11 cellular contexts compared by ENCODE assay signal in the genomic region with DNA sequence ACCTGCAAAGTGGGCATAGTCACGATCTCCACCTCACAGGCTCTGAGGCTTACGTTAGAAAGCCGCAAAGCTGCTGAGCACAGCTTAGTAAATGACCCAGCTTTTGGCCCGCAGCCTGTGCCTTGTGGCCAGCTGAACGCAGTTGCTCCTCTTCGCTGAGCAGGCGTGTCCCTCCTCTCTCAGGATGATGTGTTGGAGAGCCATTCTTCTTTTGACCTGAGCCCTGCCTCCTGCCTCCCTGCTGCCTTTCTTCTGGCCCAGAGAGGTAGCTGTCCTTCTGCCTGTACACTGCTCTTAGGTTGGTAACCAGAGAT. TPM values are rescaled to one million over a fixed set of nuclear protein-coding genes. Genes with fewer than 3 reads are reported as not detected.
DNase-seq lines count a peak whose midpoint lies in the region; ATAC-seq lines count a peak whose summit lies in the region.
"Had no signal": no experiment of that assay in that cellular context is flagged by ENCODE, and none has a peak within 500 bp of the region (broad histone marks: within the 10 kb centered on the region; RNA-seq: fewer than 3 reads in every experiment).

No MANE protein-coding gene starts in this region.

- H3K4me1 ChIP-seq in esophagus (ENCODE audit: control insufficient read depth in 2 of 2, insufficient read depth in 2 of 2, low read length in 1 of 2) (peaks cover 6 to 28% of the 10 kb centered on the region in 2 donors), muscle layer of colon (ENCODE audit: insufficient read depth, low read length) (peaks cover 46% of the 10 kb centered on the region)

- no peak for DNase-seq in activated CD4-positive, alpha-beta T cell treated with anti-CD3 and anti-CD28 coated beads for 36 hours
- DNase-seq in activated CD4-positive, alpha-beta T cell treated with anti-CD3 and anti-CD28 coated beads for 1 hour: no peak
- DNase-seq in ureter (ENCODE audit: low spot score) (peak; percentile 62), GDM1 (lab: John Stamatoyannopoulos, UW) (no peak)
- DNase-seq in stimulated activated naive CD8-positive, alpha-beta T cell treated with anti-CD3 and anti-CD28 coated beads, Interleukin-15, Interleukin-2, amounts not matched to agents 100 U/mL and 50 U/mL, for 24 hours: no peak
- DNase-seq: NCI-H1930 had no signal

- no peak overlapping the region for H3K4me3 Mint-ChIP-seq in activated CD4-positive, alpha-beta T cell treated with anti-CD3 and anti-CD28 coated beads for 36 hours
- H3K4me3 Mint-ChIP-seq: B cell had no signal

- no peak overlapping the region for H3K4me3 ChIP-seq in esophagus (ENCODE audit: low read depth in 1 of 2, low read length in 2 of 2)
- H3K4me3 ChIP-seq in muscle layer of colon (ENCODE audit: low read depth in 1 of 2, low read length in 2 of 2): peak overlapping the region in 1 of 2 donors; percentile 19

- H3K27me3 ChIP-seq in esophagus (ENCODE audit: control insufficient read depth in 1 of 2, insufficient read depth in 2 of 2, low read length in 2 of 2) (no peaks in the 10 kb centered on the region), muscle layer of colon (ENCODE audit: control insufficient read depth in 1 of 2, insufficient read depth in 2 of 2, low read length in 2 of 2) (no peaks in the 10 kb centered on the region)

- no peak for ATAC-seq in activated CD4-positive, alpha-beta T cell treated with anti-CD3 and anti-CD28 coated beads for 36 hours
- no peak for ATAC-seq in stimulated activated naive CD8-positive, alpha-beta T cell treated with anti-CD3 and anti-CD28 coated beads, Interleukin-15, Interleukin-2, amounts not matched to agents 100 U/mL and 50 U/mL, for 24 hours
- ATAC-seq in HG02870 (IDR thresholded peaks at IDR 0.05; ENCODE audit: unreplicated experiment): no peak

- H3K36me3 ChIP-seq in esophagus (ENCODE audit: control insufficient read depth in 2 of 2, insufficient read depth in 2 of 2, low read length in 1 of 2): peaks cover 0 to 16% of the 10 kb centered on the region in 2 donors
- H3K36me3 ChIP-seq in muscle layer of colon (ENCODE audit: insufficient read depth, low read length): peaks cover 35% of the 10 kb centered on the region

- intact Hi-C loops in activated CD4-positive, alpha-beta T cell treated with anti-CD3 and anti-CD28 coated beads for 36 hours (cut with DNase I, micrococcal nuclease): no loop called here

- WGBS in esophagus, 2 donors: 30 to 31% methylated on average over 7 of the region's 7 CpGs

- H3K36me3 Mint-ChIP-seq in activated CD4-positive, alpha-beta T cell treated with anti-CD3 and anti-CD28 coated beads for 36 hours (ENCODE audit: low read depth): peaks cover 2% of the 10 kb centered on the region

- H3K27me3 Mint-ChIP-seq in activated CD4-positive, alpha-beta T cell treated with anti-CD3 and anti-CD28 coated beads for 36 hours: no peaks in the 10 kb centered on the region
- H3K27me3 Mint-ChIP-seq: B cell had no signal

- H3K9ac ChIP-seq in muscle layer of colon (ENCODE audit: low read length): no peak overlapping the region

- H3K27ac ChIP-seq in esophagus (ENCODE audit: low read depth in 2 of 2, low read length in 1 of 2) (peak overlapping the region; percentile 47 to 68), muscle layer of colon (ENCODE audit: low read depth, low read length) (peak overlapping the region; percentile 71)

- peaks cover 29% of the 10 kb centered on the region for H3K4me1 Mint-ChIP-seq in activated CD4-positive, alpha-beta T cell treated with anti-CD3 and anti-CD28 coated beads for 36 hours

- POLR2A ChIA-PET in activated CD4-positive, alpha-beta T cell treated with anti-CD3 and anti-CD28 coated beads for 36 hours (lab: Charles Lee): no interaction called here

- H3K9me3 Mint-ChIP-seq in activated CD4-positive, alpha-beta T cell treated with anti-CD3 and anti-CD28 coated beads for 36 hours (ENCODE audit: low read depth): no peaks in the 10 kb centered on the region

- CTCF ChIA-PET in activated CD4-positive, alpha-beta T cell treated with anti-CD3 and anti-CD28 coated beads for 36 hours (lab: Charles Lee): interaction anchor here (0.6 to 1.0 kb wide), 2 partner anchors 54 to 314 kb away, joined by 3 read pairs; no protein-coding TSS in a partner anchor

- peak overlapping the region; percentile 37 for H3K27ac Mint-ChIP-seq in activated CD4-positive, alpha-beta T cell treated with anti-CD3 and anti-CD28 coated beads for 36 hours
- H3K27ac Mint-ChIP-seq: B cell had no signal

- H3K9me3 ChIP-seq in esophagus (ENCODE audit: control insufficient read depth in 2 of 2, insufficient read depth in 1 of 2, low read depth in 1 of 2, low read length in 1 of 2) (no peaks in the 10 kb centered on the region), muscle layer of colon (ENCODE audit: low read length) (no peaks in the 10 kb centered on the region)

RNA-seq across cellular contexts. Expression of a gene that starts 47.6 kb away (rescaled TPM):
- total RNA-seq in activated CD4-positive, alpha-beta T cell treated with anti-CD3 and anti-CD28 coated beads for 36 hours: under 1 TPM; 0.60 to 0.66 TPM
- 100 to 1,000 TPM; 242 to 320 TPM for polyA plus RNA-seq in esophagus
- total RNA-seq in ureter: 1,028 TPM
- polyA plus RNA-seq: neural cell had no signal

Comparison
In these comparisons a context has a peak if more than half of its experiments do, and no peak if none do; other contexts are left out.
1. RNA of a gene that starts 47.6 kb away (total RNA-seq): 1,028 TPM in ureter (single experiment); 0.60 to 0.66 TPM in activated CD4-positive, alpha-beta T cell treated with anti-CD3 and anti-CD28 coated beads for 36 hours; every median in the first group is over 100 times any median in the second.